In the genomic region with DNA sequence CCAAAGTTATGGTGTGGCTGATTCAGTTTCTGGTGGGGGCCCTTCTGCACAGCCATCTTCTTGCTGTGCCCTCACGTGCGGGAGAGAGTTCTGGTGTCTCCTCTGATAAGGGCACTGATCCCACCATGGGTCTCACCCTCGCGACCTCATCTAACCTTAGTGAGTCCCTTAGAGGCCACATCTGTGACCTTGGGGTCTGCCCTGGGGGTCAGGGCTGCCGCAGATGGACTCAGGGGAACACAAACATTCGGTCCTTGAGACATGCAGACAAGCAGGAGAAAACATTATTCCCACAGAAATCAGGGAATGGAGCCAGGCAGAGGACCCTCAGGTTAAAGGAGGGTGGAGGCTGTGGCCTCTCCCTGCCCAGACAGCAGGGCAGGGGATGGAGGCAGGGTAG, we compare ENCODE assay signal across 20 cellular contexts.
DNase-seq lines count a peak whose midpoint lies in the region; ATAC-seq and TF ChIP-seq lines count a peak whose summit lies in the region.
"Had no signal": no experiment of that assay in that cellular context is flagged by ENCODE, and none has a peak within 500 bp of the region (broad histone marks: within the 10 kb centered on the region; RNA-seq: fewer than 3 reads in every experiment).

No MANE protein-coding gene starts in this region.

- H3K27me3 ChIP-seq in CD4-positive, CD25-positive, alpha-beta regulatory T cell (ENCODE audit: control insufficient read depth, insufficient read depth, low read length): no peaks in the 10 kb centered on the region
- peaks cover 0 to 38% (median 0%) of the 10 kb centered on the region in 7 donors for H3K27me3 ChIP-seq in spleen (replicated peaks in 1 of 7)

- no peaks in the 10 kb centered on the region for H3K4me1 ChIP-seq in CD4-positive, CD25-positive, alpha-beta regulatory T cell (ENCODE audit: control insufficient read depth, insufficient read depth, low read length, poor library complexity, severe bottlenecking)
- H3K4me1 ChIP-seq in spleen: no peaks in the 10 kb centered on the region
- H3K4me1 ChIP-seq: BE2C had no signal

- H3K9me3 Mint-ChIP-seq in activated CD8-positive, alpha-beta memory T cell treated with anti-CD3 and anti-CD28 coated beads, Interleukin-2, amount 10 ng/mL, durations not matched to agents 7 days and 5 days (ENCODE audit: low read depth): no peaks in the 10 kb centered on the region
- H3K9me3 Mint-ChIP-seq in CD4-positive, CD25-positive, alpha-beta regulatory T cell: peaks cover 0 to 4% (median 0%) of the 10 kb centered on the region in 7 donors

- no peak overlapping the region for H3K27ac ChIP-seq in CD4-positive, CD25-positive, alpha-beta regulatory T cell (ENCODE audit: insufficient read depth, low read length, poor library complexity, severe bottlenecking)
- no peak overlapping the region for H3K27ac ChIP-seq in spleen

- H3K36me3 ChIP-seq in CD4-positive, CD25-positive, alpha-beta regulatory T cell (ENCODE audit: control insufficient read depth, insufficient read depth, low read length): no peaks in the 10 kb centered on the region
- H3K36me3 ChIP-seq in spleen: no peaks in the 10 kb centered on the region
- H3K36me3 ChIP-seq: BE2C had no signal

- peaks cover 32% of the 10 kb centered on the region for H3K27me3 Mint-ChIP-seq in activated CD8-positive, alpha-beta memory T cell treated with anti-CD3 and anti-CD28 coated beads, Interleukin-2, amount 10 ng/mL, durations not matched to agents 7 days and 5 days
- peaks cover 26% of the 10 kb centered on the region for H3K27me3 Mint-ChIP-seq in CD4-positive, CD25-positive, alpha-beta regulatory T cell

- no peak overlapping the region for H3K4me3 Mint-ChIP-seq in activated CD8-positive, alpha-beta memory T cell treated with anti-CD3 and anti-CD28 coated beads, Interleukin-2, amount 10 ng/mL, durations not matched to agents 7 days and 5 days
- H3K4me3 Mint-ChIP-seq in CD4-positive, CD25-positive, alpha-beta regulatory T cell: no peak overlapping the region

- no peak for TF ChIP-seq CTCF in spleen (IDR thresholded peaks at IDR 0.05 in 8 of 11, conservative IDR thresholded peaks at IDR 0.05 in 3 of 11)

- intact Hi-C loops in spleen (cut with DNase I; ENCODE audit: low total_unique reads): no loop called here

- no peak for TF ChIP-seq POLR2A in spleen (IDR thresholded peaks at IDR 0.05)

- no peak overlapping the region for H3K27ac Mint-ChIP-seq in activated CD8-positive, alpha-beta memory T cell treated with anti-CD3 and anti-CD28 coated beads, Interleukin-2, amount 10 ng/mL, durations not matched to agents 7 days and 5 days
- H3K27ac Mint-ChIP-seq in CD4-positive, CD25-positive, alpha-beta regulatory T cell: peak overlapping the region in 2 of 3 donors; percentile 32 to 55

- no peak for ATAC-seq in activated CD8-positive, alpha-beta memory T cell treated with anti-CD3 and anti-CD28 coated beads, Interleukin-2, amount 10 ng/mL, durations not matched to agents 7 days and 5 days
- no peak for ATAC-seq in CD4-positive, CD25-positive, alpha-beta regulatory T cell (ENCODE audit: low read depth in 2 of 2)
- ATAC-seq in HG02610 (IDR thresholded peaks at IDR 0.05; ENCODE audit: unreplicated experiment) (no peak), left lobe of liver (no peak)

- H3K36me3 Mint-ChIP-seq in activated CD8-positive, alpha-beta memory T cell treated with anti-CD3 and anti-CD28 coated beads, Interleukin-2, amount 10 ng/mL, durations not matched to agents 7 days and 5 days: no peaks in the 10 kb centered on the region
- H3K36me3 Mint-ChIP-seq in CD4-positive, CD25-positive, alpha-beta regulatory T cell: no peaks in the 10 kb centered on the region

- H3K4me3 ChIP-seq in CD4-positive, CD25-positive, alpha-beta regulatory T cell (ENCODE audit: low read depth, low read length): no peak overlapping the region
- H3K4me3 ChIP-seq in spleen: no peak overlapping the region

- CTCF ChIA-PET in activated CD8-positive, alpha-beta memory T cell treated with anti-CD3 and anti-CD28 coated beads, Interleukin-2, amount 10 ng/mL, durations not matched to agents 7 days and 5 days (lab: Charles Lee): no interaction called here

- 74 to 84% (median 81%) methylated on average over 6 of the region's 6 CpGs for WGBS in spleen, 5 donors

- no peaks in the 10 kb centered on the region for H3K4me1 Mint-ChIP-seq in activated CD8-positive, alpha-beta memory T cell treated with anti-CD3 and anti-CD28 coated beads, Interleukin-2, amount 10 ng/mL, durations not matched to agents 7 days and 5 days
- peaks cover 0 to 10% (median 1%) of the 10 kb centered on the region in 4 donors for H3K4me1 Mint-ChIP-seq in CD4-positive, CD25-positive, alpha-beta regulatory T cell

- DNase-seq in activated CD8-positive, alpha-beta memory T cell treated with anti-CD3 and anti-CD28 coated beads, Interleukin-2, amount 10 ng/mL, durations not matched to agents 7 days and 5 days: peak; percentile 22
- no peak for DNase-seq in activated CD8-positive, alpha-beta memory T cell treated with anti-CD3 and anti-CD28 coated beads, Interleukin-2, amount 50 U/mL, for 48 hours
- DNase-seq in CD4-positive, CD25-positive, alpha-beta regulatory T cell: no peak
- DNase-seq in islet precursor cell (peak; percentile 40), spleen (peak; percentile 59), NCI-H1105 treated with DMSO at 0.1 percent for 48 hours (lab: John Stamatoyannopoulos, UW) (no peak), left lobe of liver (ENCODE audit: low spot score) (no peak)
- DNase-seq: 8988T, ACHN, BE2C, DMS153, KBM-7, MM.1S, NCI-H1694, NCI-H2029 treated with DMSO at 0.1 percent for 48 hours, NCI-H446 treated with DMSO at 0.1 percent for 48 hours, NCI-H526, RPMI8226, SHP77 had no signal

- H3K9me3 ChIP-seq in CD4-positive, CD25-positive, alpha-beta regulatory T cell (ENCODE audit: control insufficient read depth in 2 of 2, low read length in 2 of 2): no peaks in the 10 kb centered on the region
- peaks cover 0 to 7% (median 0%) of the 10 kb centered on the region in 8 donors for H3K9me3 ChIP-seq in spleen
- H3K9me3 ChIP-seq: BE2C had no signal

Comparison
In these comparisons a context has a peak if more than half of its experiments do, and no peak if none do; other contexts are left out.
1. DNase-seq: peak in activated CD8-positive, alpha-beta memory T cell treated with anti-CD3 and anti-CD28 coated beads, Interleukin-2, amount 10 ng/mL, durations not matched to agents 7 days and 5 days (single experiment), islet precursor cell (single experiment) and spleen (single experiment); none in activated CD8-positive, alpha-beta memory T cell treated with anti-CD3 and anti-CD28 coated beads, Interleukin-2, amount 50 U/mL, for 48 hours (single experiment), CD4-positive, CD25-positive, alpha-beta regulatory T cell (0 of 3), NCI-H1105 treated with DMSO at 0.1 percent for 48 hours (single experiment) and left lobe of liver (single experiment).